In genomic region chr13:106121173-106121754, GRCh38 we compare ENCODE assay signal across 27 cellular contexts.
"Had no signal": no experiment of that assay in that cellular context is flagged by ENCODE, and none has a peak within 500 bp of the region (broad histone marks: within the 10 kb centered on the region; RNA-seq: fewer than 3 reads in every experiment).

No MANE protein-coding gene starts in this region.

- DNase-seq: activated CD4-positive, alpha-beta memory T cell treated with anti-CD3 and anti-CD28 coated beads for 36 hours; activated CD4-positive, alpha-beta T cell treated with anti-CD3 and anti-CD28 coated beads, Interleukin-2, amount 10 ng/mL, durations not matched to agents 7 days and 5 days; activated CD4-positive, CD25-positive, alpha-beta regulatory T cell; activated CD8-positive, alpha-beta memory T cell treated with anti-CD3 and anti-CD28 coated beads for 24 hours; activated gamma-delta T cell; activated naive CD4-positive, alpha-beta T cell treated with anti-CD3 and anti-CD28 coated beads for 36 hours; activated naive CD8-positive, alpha-beta T cell treated with anti-CD3 and anti-CD28 coated beads for 36 hours; activated T-cell treated with anti-CD3 and anti-CD28 coated beads for 4 hours; activated T-cell treated with anti-CD3 and anti-CD28 coated beads, Interleukin-2, amount 50 U/mL, for 48 hours; brain microvascular endothelial cell; central memory CD4-positive, alpha-beta T cell; Kasumi-1; KBM-7; NCI-H1048; NCI-H146; NCI-H187 treated with DMSO at 0.1 percent for 48 hours; NCI-H2081 treated with DMSO at 0.1 percent for 48 hours; NCI-H2171; NCI-H226; NCI-H526 treated with DMSO at 0.1 percent for 48 hours; NCI-H82; RPMI8226; SHP77; T-helper 17 cell; T-helper 9 cell had no signal

- ATAC-seq: activated T-helper 17 cell treated with anti-CD3 and anti-CD28 coated beads, Interleukin-2, amount 50 U/mL, for 72 hours; Panc1; T-helper 17 cell had no signal
